In genomic region chr6:30907758-30908591, GRCh38 we compare ENCODE assay signal across 1 cellular context.
TF ChIP-seq lines count a peak whose summit lies in the region.

Gene GTF2H4 (plus strand): TSS chr6:30908207.

TF ChIP-seq in K562, 482 proteins besides CTCF, POLR2A, EP300 and RAD21 (continued from another document and continues in another):
- TF ChIP-seq, protein P1, sequence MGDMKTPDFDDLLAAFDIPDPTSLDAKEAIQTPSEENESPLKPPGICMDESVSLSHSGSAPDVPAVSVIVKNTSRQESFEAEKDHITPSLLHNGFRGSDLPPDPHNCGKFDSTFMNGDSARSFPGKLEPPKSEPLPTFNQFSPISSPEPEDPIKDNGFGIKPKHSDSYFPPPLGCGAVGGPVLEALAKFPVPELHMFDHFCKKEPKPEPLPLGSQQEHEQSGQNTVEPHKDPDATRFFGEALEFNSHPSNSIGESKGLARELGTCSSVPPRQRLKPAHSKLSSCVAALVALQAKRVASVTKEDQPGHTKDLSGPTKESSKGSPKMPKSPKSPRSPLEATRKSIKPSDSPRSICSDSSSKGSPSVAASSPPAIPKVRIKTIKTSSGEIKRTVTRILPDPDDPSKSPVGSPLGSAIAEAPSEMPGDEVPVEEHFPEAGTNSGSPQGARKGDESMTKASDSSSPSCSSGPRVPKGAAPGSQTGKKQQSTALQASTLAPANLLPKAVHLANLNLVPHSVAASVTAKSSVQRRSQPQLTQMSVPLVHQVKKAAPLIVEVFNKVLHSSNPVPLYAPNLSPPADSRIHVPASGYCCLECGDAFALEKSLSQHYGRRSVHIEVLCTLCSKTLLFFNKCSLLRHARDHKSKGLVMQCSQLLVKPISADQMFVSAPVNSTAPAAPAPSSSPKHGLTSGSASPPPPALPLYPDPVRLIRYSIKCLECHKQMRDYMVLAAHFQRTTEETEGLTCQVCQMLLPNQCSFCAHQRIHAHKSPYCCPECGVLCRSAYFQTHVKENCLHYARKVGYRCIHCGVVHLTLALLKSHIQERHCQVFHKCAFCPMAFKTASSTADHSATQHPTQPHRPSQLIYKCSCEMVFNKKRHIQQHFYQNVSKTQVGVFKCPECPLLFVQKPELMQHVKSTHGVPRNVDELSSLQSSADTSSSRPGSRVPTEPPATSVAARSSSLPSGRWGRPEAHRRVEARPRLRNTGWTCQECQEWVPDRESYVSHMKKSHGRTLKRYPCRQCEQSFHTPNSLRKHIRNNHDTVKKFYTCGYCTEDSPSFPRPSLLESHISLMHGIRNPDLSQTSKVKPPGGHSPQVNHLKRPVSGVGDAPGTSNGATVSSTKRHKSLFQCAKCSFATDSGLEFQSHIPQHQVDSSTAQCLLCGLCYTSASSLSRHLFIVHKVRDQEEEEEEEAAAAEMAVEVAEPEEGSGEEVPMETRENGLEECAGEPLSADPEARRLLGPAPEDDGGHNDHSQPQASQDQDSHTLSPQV (IDR thresholded peaks at IDR 0.05), result peak; percentile 97
- TF ChIP-seq CHD2 (IDR thresholded peaks at IDR 0.05; ENCODE audit: low read depth, low read length), result no peak
- no peak for TF ChIP-seq HMG20B (CRISPR knock-in tag; IDR thresholded peaks at IDR 0.05)
- TF ChIP-seq, protein P2, sequence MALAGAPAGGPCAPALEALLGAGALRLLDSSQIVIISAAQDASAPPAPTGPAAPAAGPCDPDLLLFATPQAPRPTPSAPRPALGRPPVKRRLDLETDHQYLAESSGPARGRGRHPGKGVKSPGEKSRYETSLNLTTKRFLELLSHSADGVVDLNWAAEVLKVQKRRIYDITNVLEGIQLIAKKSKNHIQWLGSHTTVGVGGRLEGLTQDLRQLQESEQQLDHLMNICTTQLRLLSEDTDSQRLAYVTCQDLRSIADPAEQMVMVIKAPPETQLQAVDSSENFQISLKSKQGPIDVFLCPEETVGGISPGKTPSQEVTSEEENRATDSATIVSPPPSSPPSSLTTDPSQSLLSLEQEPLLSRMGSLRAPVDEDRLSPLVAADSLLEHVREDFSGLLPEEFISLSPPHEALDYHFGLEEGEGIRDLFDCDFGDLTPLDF (CRISPR knock-in tag; IDR thresholded peaks at IDR 0.05), result peak; percentile 75; the same call in 1 of the 2 replicates
- TF ChIP-seq THRAP3 (IDR thresholded peaks at IDR 0.05; ENCODE audit: borderline replicate concordance), result no peak; the same call in 1 of the 2 replicates
- TF ChIP-seq ZNF57 (CRISPR knock-in tag; IDR thresholded peaks at IDR 0.05), result no peak
- peak; percentile 97 for TF ChIP-seq NFRKB (IDR thresholded peaks at IDR 0.05; ENCODE audit: low read depth)
- TF ChIP-seq PHF8 (IDR thresholded peaks at IDR 0.05; ENCODE audit: borderline replicate concordance, low read length), result peak; percentile 42; the same call in 1 of the 2 replicates
- peak; percentile 100 for TF ChIP-seq SMARCA5 (IDR thresholded peaks at IDR 0.05)
- peak; percentile 67; the same call in 1 of the 2 replicates for TF ChIP-seq GTF2E2 (tag; IDR thresholded peaks at IDR 0.05)
- TF ChIP-seq KAT2B (IDR thresholded peaks at IDR 0.05; ENCODE audit: low read depth, low read length), result no peak
- TF ChIP-seq TCFL5 (CRISPR knock-in tag; conservative IDR thresholded peaks at IDR 0.05), result no peak; the same call in 1 of the 2 replicates
- TF ChIP-seq ZNF184 (CRISPR knock-in tag; IDR thresholded peaks at IDR 0.05), result peak; percentile 98
- TF ChIP-seq, protein P3, sequence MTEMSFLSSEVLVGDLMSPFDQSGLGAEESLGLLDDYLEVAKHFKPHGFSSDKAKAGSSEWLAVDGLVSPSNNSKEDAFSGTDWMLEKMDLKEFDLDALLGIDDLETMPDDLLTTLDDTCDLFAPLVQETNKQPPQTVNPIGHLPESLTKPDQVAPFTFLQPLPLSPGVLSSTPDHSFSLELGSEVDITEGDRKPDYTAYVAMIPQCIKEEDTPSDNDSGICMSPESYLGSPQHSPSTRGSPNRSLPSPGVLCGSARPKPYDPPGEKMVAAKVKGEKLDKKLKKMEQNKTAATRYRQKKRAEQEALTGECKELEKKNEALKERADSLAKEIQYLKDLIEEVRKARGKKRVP (CRISPR knock-in tag; IDR thresholded peaks at IDR 0.05), result peak; percentile 34; the same call in 1 of the 2 replicates
- TF ChIP-seq ZFP36 (IDR thresholded peaks at IDR 0.05; ENCODE audit: low read depth, low read length, partially characterized antibody), result peak; percentile 99
- TF ChIP-seq BACH1 (tag; IDR thresholded peaks at IDR 0.05), result peak; percentile 84
- peak in 1 of 2 experiments; percentile 14; a peak in 2 of 4 replicates for TF ChIP-seq UBTF (IDR thresholded peaks at IDR 0.05; ENCODE audit: borderline replicate concordance in 1 of 2, low read depth in 2 of 2, low read length in 2 of 2)
- TF ChIP-seq HES1 (IDR thresholded peaks at IDR 0.05; ENCODE audit: low read depth), result peak; percentile 49
- no peak for TF ChIP-seq TSC22D4 (tag; IDR thresholded peaks at IDR 0.05)
- TF ChIP-seq POU5F1 (IDR thresholded peaks at IDR 0.05; ENCODE audit: borderline replicate concordance, low read depth, low read length, partially characterized antibody), result peak; percentile 88
- TF ChIP-seq RBFOX2 (IDR thresholded peaks at IDR 0.05; ENCODE audit: low read depth, low read length), result peak; percentile 83
- no peak for TF ChIP-seq ZNF277 (CRISPR knock-in tag; IDR thresholded peaks at IDR 0.05; ENCODE audit: borderline replicate concordance)
- TF ChIP-seq FOXA3 (CRISPR knock-in tag; conservative IDR thresholded peaks at IDR 0.05 in 1 of 2, IDR thresholded peaks at IDR 0.05 in 1 of 2), result no peak
- peak; percentile 100 for TF ChIP-seq DIDO1 (tag; IDR thresholded peaks at IDR 0.05; ENCODE audit: low read depth)
- peak; percentile 98 for TF ChIP-seq ZNF395 (CRISPR knock-in tag; IDR thresholded peaks at IDR 0.05)
- TF ChIP-seq CBX5 (IDR thresholded peaks at IDR 0.05; ENCODE audit: borderline replicate concordance, low read depth), result 0 out of 2 replicates have a peak, but pooled peaks have one; percentile 55
- no peak for TF ChIP-seq ZBTB8A (IDR thresholded peaks at IDR 0.05; ENCODE audit: partially characterized antibody)
- TF ChIP-seq ZNF253 (CRISPR knock-in tag; conservative IDR thresholded peaks at IDR 0.05), result peak; percentile 68; the same call in 1 of the 2 replicates
- TF ChIP-seq EWSR1 (IDR thresholded peaks at IDR 0.05; ENCODE audit: borderline replicate concordance, low read depth, partially characterized antibody), result no peak
- TF ChIP-seq KLF13 (tag; IDR thresholded peaks at IDR 0.05; ENCODE audit: borderline replicate concordance, low read depth), result peak; percentile 99
- TF ChIP-seq CXXC5 (CRISPR knock-in tag; IDR thresholded peaks at IDR 0.05), result peak; percentile 98
- peak; percentile 89 for TF ChIP-seq NR2C1 (IDR thresholded peaks at IDR 0.05)
- TF ChIP-seq NR2C1 (tag; IDR thresholded peaks at IDR 0.05), result peak; percentile 94
- TF ChIP-seq FOXK1 (CRISPR knock-in tag; IDR thresholded peaks at IDR 0.05; ENCODE audit: borderline replicate concordance), result no peak; the same call in 1 of the 2 replicates
- no peak for TF ChIP-seq GABPB2 (CRISPR knock-in tag; conservative IDR thresholded peaks at IDR 0.05)
- TF ChIP-seq TAF15 (IDR thresholded peaks at IDR 0.05; ENCODE audit: low read depth, low read length), result no peak
- TF ChIP-seq DPF2 (IDR thresholded peaks at IDR 0.05), result peak; percentile 81
- TF ChIP-seq ZZZ3 (IDR thresholded peaks at IDR 0.05), result 0 out of 2 replicates have a peak, but pooled peaks have one; percentile 59
- TF ChIP-seq MNT (conservative IDR thresholded peaks at IDR 0.05), result peak; percentile 97 to 99
- no peak for TF ChIP-seq ZNF699 (CRISPR knock-in tag; IDR thresholded peaks at IDR 0.05; ENCODE audit: insufficient replicate concordance)
- TF ChIP-seq ZNF561 (CRISPR knock-in tag; conservative IDR thresholded peaks at IDR 0.05), result no peak
- peak; percentile 33; the same call in 1 of the 2 replicates for TF ChIP-seq PKNOX1 (IDR thresholded peaks at IDR 0.05)
- TF ChIP-seq, protein P4, sequence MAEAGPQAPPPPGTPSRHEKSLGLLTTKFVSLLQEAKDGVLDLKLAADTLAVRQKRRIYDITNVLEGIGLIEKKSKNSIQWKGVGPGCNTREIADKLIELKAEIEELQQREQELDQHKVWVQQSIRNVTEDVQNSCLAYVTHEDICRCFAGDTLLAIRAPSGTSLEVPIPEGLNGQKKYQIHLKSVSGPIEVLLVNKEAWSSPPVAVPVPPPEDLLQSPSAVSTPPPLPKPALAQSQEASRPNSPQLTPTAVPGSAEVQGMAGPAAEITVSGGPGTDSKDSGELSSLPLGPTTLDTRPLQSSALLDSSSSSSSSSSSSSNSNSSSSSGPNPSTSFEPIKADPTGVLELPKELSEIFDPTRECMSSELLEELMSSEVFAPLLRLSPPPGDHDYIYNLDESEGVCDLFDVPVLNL (CRISPR knock-in tag; IDR thresholded peaks at IDR 0.05; ENCODE audit: low read depth), result no peak
- no peak for TF ChIP-seq LARP7 (IDR thresholded peaks at IDR 0.05)
- no peak for TF ChIP-seq HDAC3 (IDR thresholded peaks at IDR 0.05; ENCODE audit: borderline replicate concordance, partially characterized antibody)
- TF ChIP-seq HNRNPL (IDR thresholded peaks at IDR 0.05; ENCODE audit: low read depth, low read length), result no peak
- TF ChIP-seq, protein P5, sequence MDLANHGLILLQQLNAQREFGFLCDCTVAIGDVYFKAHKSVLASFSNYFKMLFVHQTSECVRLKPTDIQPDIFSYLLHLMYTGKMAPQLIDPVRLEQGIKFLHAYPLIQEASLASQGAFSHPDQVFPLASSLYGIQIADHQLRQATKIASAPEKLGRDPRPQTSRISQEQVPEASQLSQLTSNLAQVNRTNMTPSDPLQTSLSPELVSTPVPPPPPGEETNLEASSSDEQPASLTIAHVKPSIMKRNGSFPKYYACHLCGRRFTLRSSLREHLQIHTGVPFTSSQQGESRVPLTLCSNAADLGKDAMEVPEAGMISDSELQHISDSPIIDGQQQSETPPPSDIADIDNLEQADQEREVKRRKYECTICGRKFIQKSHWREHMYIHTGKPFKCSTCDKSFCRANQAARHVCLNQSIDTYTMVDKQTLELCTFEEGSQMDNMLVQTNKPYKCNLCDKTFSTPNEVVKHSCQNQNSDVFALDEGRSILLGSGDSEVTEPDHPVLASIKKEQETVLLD (IDR thresholded peaks at IDR 0.05), result peak; percentile 41; the same call in 1 of the 2 replicates
- TF ChIP-seq CBX1 (IDR thresholded peaks at IDR 0.05; ENCODE audit: low read depth), result peak; percentile 98
- TF ChIP-seq CHCHD3 (CRISPR knock-in tag; IDR thresholded peaks at IDR 0.05), result no peak
- no peak for TF ChIP-seq GATAD2A (IDR thresholded peaks at IDR 0.05)
- peak; percentile 91 for TF ChIP-seq SP1 (CRISPR knock-in tag; IDR thresholded peaks at IDR 0.05)
